18 cellular contexts compared by ENCODE assay signal in the genomic region with DNA sequence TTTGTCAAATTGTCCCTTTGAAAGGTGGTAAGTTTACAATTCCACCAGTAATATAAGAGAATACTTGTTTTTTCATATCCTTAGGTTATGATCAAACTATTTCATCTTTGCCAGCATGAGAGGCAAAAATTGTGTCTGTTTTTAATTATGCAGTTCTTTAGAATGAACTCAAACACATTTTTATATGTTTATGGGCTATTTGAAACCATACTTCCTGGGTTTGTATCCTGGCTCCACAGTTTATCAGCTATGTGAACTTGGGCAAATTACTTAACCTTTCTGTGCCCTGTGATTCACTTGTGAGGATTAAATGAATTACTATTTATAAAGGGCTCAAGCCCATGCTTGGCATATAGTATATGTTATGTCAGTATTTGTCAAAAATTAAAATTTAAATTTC.
"Had no signal": no experiment of that assay in that cellular context is flagged by ENCODE, and none has a peak within 500 bp of the region (broad histone marks: within the 10 kb centered on the region; RNA-seq: fewer than 3 reads in every experiment).

No MANE protein-coding gene starts in this region.

- H3K4me1 ChIP-seq: gastrocnemius medialis had no signal

- H3K27me3 ChIP-seq: dorsolateral prefrontal cortex, esophagus muscularis mucosa, gastrocnemius medialis, heart right ventricle, right atrium auricular region, sigmoid colon, suprapubic skin, thyroid gland had no signal

- ATAC-seq: gastrocnemius medialis; heart right ventricle; left lobe of liver; naive thymus-derived CD8-positive, alpha-beta T cell; stimulated activated naive CD8-positive, alpha-beta T cell treated with anti-CD3 and anti-CD28 coated beads, Interleukin-15, Interleukin-2, amounts not matched to agents 100 U/mL and 50 U/mL, for 24 hours had no signal

- H3K27ac ChIP-seq: coronary artery, dorsolateral prefrontal cortex, esophagus muscularis mucosa, gastrocnemius medialis, heart right ventricle, right atrium auricular region, sigmoid colon, suprapubic skin had no signal

- H3K9me3 ChIP-seq: esophagus muscularis mucosa, gastrocnemius medialis, heart right ventricle, right atrium auricular region, sigmoid colon, suprapubic skin, thyroid gland had no signal

- H3K4me3 ChIP-seq: coronary artery, dorsolateral prefrontal cortex, esophagus muscularis mucosa, gastrocnemius medialis, heart right ventricle, right atrium auricular region, sigmoid colon, smooth muscle cell, suprapubic skin, thyroid gland had no signal

- DNase-seq: dorsolateral prefrontal cortex; effector CD8-positive, alpha-beta T cell; gastrocnemius medialis; heart right ventricle; hypothalamus; kidney glomerular epithelial cell; mammary epithelial cell; naive thymus-derived CD8-positive, alpha-beta T cell; sigmoid colon; stimulated activated CD4-positive, alpha-beta T cell treated with anti-CD3 and anti-CD28 coated beads, Interleukin-2, amount 100 ng/mL, for 48 hours; stimulated activated naive CD8-positive, alpha-beta T cell treated with anti-CD3 and anti-CD28 coated beads, Interleukin-15, Interleukin-2, amounts not matched to agents 100 U/mL and 50 U/mL, for 24 hours; thyroid gland had no signal

- H3K36me3 ChIP-seq: esophagus muscularis mucosa, gastrocnemius medialis, right atrium auricular region, sigmoid colon, suprapubic skin, thyroid gland had no signal

- H3K4me2 ChIP-seq: smooth muscle cell had no signal
